ENCODE assay signal across 13 cellular contexts in genomic region chr5:134917070-134917831, GRCh38. TPM values are rescaled to one million over a fixed set of nuclear protein-coding genes. Genes with fewer than 3 reads are reported as not detected.
A peak's percentile ranks its signal among the peaks of the same experiment; 100 is the strongest.
DNase-seq lines count a peak whose midpoint lies in the region; TF ChIP-seq lines count a peak whose summit lies in the region.
"Had no signal": no experiment of that assay in that cellular context is flagged by ENCODE, and none has a peak within 500 bp of the region (broad histone marks: within the 10 kb centered on the region; RNA-seq: fewer than 3 reads in every experiment).

No MANE protein-coding gene starts in this region.

- H3K36me3 ChIP-seq in colonic mucosa: no peaks in the 10 kb centered on the region

- no peak overlapping the region for H3K4me3 Mint-ChIP-seq in osteocyte (ENCODE audit: unreplicated experiment)
- H3K4me3 Mint-ChIP-seq: memory B cell had no signal

- H3K27me3 ChIP-seq in colonic mucosa: no peaks in the 10 kb centered on the region

- TF ChIP-seq CTCF in LNCAP (IDR thresholded peaks at IDR 0.05) (peak; percentile 50; the same call in 1 of the 2 replicates), colonic mucosa (IDR thresholded peaks at IDR 0.05) (peak; percentile 35), osteocyte (IDR thresholded peaks at IDR 0.05) (peak; percentile 27), lower leg skin (IDR thresholded peaks at IDR 0.05) (no peak)

- H3K9ac ChIP-seq in colonic mucosa (ENCODE audit: low read depth in 2 of 2, low read length in 2 of 2): no peak overlapping the region

- no peak for TF ChIP-seq POLR2A in lower leg skin (IDR thresholded peaks at IDR 0.05)

- no peaks in the 10 kb centered on the region for H3K27me3 Mint-ChIP-seq in osteocyte (ENCODE audit: unreplicated experiment)
- H3K27me3 Mint-ChIP-seq: memory B cell had no signal

- WGBS in lower leg skin, 2 donors: 88 to 89% methylated on average over 10 of the region's 10 CpGs

- DNase-seq in DMS 273 (lab: John Stamatoyannopoulos, UW; ENCODE audit: unreplicated experiment): peak; percentile 24
- DNase-seq in DMS 273 treated with DMSO at 0.1 percent for 48 hours (lab: John Stamatoyannopoulos, UW): no peak
- DNase-seq in colonic mucosa: no peak
- no peak for DNase-seq in osteocyte (ENCODE audit: extremely low spot score, unreplicated experiment)
- no peak for DNase-seq in lower leg skin (ENCODE audit: low spot score in 2 of 2)
- DNase-seq in NCI-H2081 (lab: John Stamatoyannopoulos, UW): no peak
- no peak for DNase-seq in NOMO-1 treated with DMSO at 0.1 percent for 48 hours (lab: John Stamatoyannopoulos, UW; ENCODE audit: unreplicated experiment)
- DNase-seq: 8988T; activated CD8-positive, alpha-beta memory T cell treated with anti-CD3 and anti-CD28 coated beads, Interleukin-2, amount 50 U/mL, for 4 hours; NCI-H2227 treated with DMSO at 0.1 percent for 48 hours had no signal

- H3K4me3 ChIP-seq in colonic mucosa (no peak overlapping the region), lower leg skin (ENCODE audit: low read depth, poor library complexity, severe bottlenecking) (no peak overlapping the region)

- H3K4me1 Mint-ChIP-seq in osteocyte (ENCODE audit: unreplicated experiment): peaks cover 2% of the 10 kb centered on the region

- H3K36me3 Mint-ChIP-seq in osteocyte (ENCODE audit: unreplicated experiment): peaks cover 23% of the 10 kb centered on the region

- H3K9me3 Mint-ChIP-seq in osteocyte (ENCODE audit: unreplicated experiment): no peaks in the 10 kb centered on the region
- H3K9me3 Mint-ChIP-seq: memory B cell had no signal

- H3K27ac Mint-ChIP-seq in osteocyte (ENCODE audit: unreplicated experiment): no peak overlapping the region
- H3K27ac Mint-ChIP-seq: memory B cell had no signal

- no peaks in the 10 kb centered on the region for H3K4me1 ChIP-seq in colonic mucosa

- no peak overlapping the region for H3K27ac ChIP-seq in colonic mucosa

- intact Hi-C loops in colonic mucosa (cut with DNase I): loop anchor here (5.0 kb wide), 1 partner anchor 275 kb away; no protein-coding TSS in a partner anchor
- intact Hi-C loops in lower leg skin (cut with DNase I; ENCODE audit: low total_unique reads): loop anchor here (10.0 kb wide), 1 partner anchor 268 kb away; no protein-coding TSS in a partner anchor

- H3K9me3 ChIP-seq in colonic mucosa: no peaks in the 10 kb centered on the region

RNA-seq across cellular contexts. Expression of gene PCBD2, which starts 12.3 kb away (rescaled TPM):
- total RNA-seq in colonic mucosa (10 to 100 TPM; 10.3 to 13.9 TPM), osteocyte (8.5 and 11.8 TPM in 2 replicates), lower leg skin (10 to 100 TPM in 1 of 4 donors, 1 to 10 TPM in 3; 2.3 to 10.6 (median 5.5) TPM)

RNA-seq across cellular contexts. Expression of gene TXNDC15, which starts 43.1 kb away (rescaled TPM):
- total RNA-seq in colonic mucosa (10 to 100 TPM; 30.7 to 31.8 TPM), osteocyte (68.2 and 75.7 TPM in 2 replicates), lower leg skin (10 to 100 TPM; 32.4 to 71.7 (median 49.7) TPM)

RNA-seq across cellular contexts. Expression of gene CATSPER3, which starts 50.5 kb away (rescaled TPM):
- total RNA-seq in colonic mucosa (under 1 TPM; 0.82 to 0.85 TPM), osteocyte (not detected in 2 replicates), lower leg skin (under 1 TPM in 2 of 4 donors, not detected in 2; 0.23 to 0.59 TPM)
- total RNA-seq: G401 had no signal

Comparison
In these comparisons a context has a peak if more than half of its experiments do, and no peak if none do; other contexts are left out.
1. CTCF ChIP-seq: peak in LNCAP (single experiment), colonic mucosa (single experiment) and osteocyte (single experiment); none in lower leg skin (0 of 3).